In the genomic region with DNA sequence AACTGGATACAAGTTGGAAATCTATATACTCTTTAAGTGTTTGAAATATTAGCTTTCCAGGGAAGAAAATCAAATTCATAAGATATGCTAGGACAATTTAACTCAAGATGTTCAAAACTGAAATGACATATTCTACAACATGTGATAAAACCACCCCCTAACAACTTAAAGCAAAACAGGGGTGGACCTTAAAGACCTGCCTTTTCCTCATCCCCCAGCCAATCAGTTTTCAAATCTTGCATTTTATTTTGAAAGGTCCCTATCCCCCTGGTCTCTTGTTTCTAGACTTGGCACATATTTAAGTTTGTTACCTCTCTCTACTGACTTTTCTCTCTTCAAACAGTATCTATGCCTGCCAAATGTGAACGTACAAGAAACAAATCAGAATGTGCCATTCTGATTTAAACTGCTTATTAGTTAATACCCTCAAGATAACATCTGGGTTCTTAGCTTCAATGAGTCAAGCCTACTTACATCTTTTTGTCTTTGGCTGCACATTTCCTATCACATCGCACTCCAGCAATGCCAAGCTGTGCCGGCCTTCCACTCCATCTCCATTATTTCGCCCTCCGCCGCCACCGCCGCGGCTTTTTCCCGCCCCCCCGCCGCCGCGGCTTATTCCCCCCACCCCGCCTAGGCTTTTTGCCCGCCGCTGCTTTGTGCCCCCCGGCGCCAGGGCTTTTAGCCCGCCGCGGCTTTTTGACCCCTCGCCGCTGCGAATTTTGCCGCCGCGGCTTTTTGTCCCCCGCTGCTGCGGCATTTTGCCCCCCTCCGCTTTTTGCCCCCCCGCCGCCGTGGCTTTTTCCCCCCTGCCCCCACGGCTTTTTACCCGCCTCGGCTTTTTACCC, we compare ENCODE assay signal across 8 cellular contexts.
A peak's percentile ranks its signal among the peaks of the same experiment; 100 is the strongest.
DNase-seq lines count a peak whose midpoint lies in the region; ATAC-seq and TF ChIP-seq lines count a peak whose summit lies in the region.
"Not testable (repeated sequence)": the region's sequence is repeated elsewhere in the genome, so short reads cannot be mapped to it uniquely, and the experiment has no call there.

No MANE protein-coding gene starts in this region.

- not testable (repeated sequence) for H3K27ac ChIP-seq in CD4-positive, alpha-beta memory T cell (ENCODE audit: low read depth, low read length); esophagus muscularis mucosa (replicated peaks in 1 of 4); psoas muscle; upper lobe of right lung

- not testable (repeated sequence) for H3K9me3 ChIP-seq in CD4-positive, alpha-beta memory T cell (ENCODE audit: control insufficient read depth in 1 of 2, low read length in 2 of 2); MG63; esophagus muscularis mucosa; psoas muscle; upper lobe of right lung

- not testable (repeated sequence) for H3K27me3 Mint-ChIP-seq in CD4-positive, alpha-beta memory T cell; activated CD4-positive, alpha-beta T cell treated with anti-CD3 and anti-CD28 coated beads for 36 hours
- H3K27me3 Mint-ChIP-seq in activated naive CD4-positive, alpha-beta T cell treated with anti-CD3 and anti-CD28 coated beads, Interleukin-2, amount 10 ng/mL, durations not matched to agents 7 days and 5 days, result peaks cover 23% of the 10 kb centered on the region

- POLR2A ChIA-PET in CD4-positive, alpha-beta memory T cell (lab: Charles Lee; ENCODE audit: partially characterized antibody); activated CD4-positive, alpha-beta T cell treated with anti-CD3 and anti-CD28 coated beads for 36 hours (lab: Charles Lee): not testable (repeated sequence)

- TF ChIP-seq POLR2A in esophagus muscularis mucosa (IDR thresholded peaks at IDR 0.05; ENCODE audit: low read depth), result not testable (repeated sequence)

- intact Hi-C loops in CD4-positive, alpha-beta memory T cell (cut with micrococcal nuclease); activated CD4-positive, alpha-beta T cell treated with anti-CD3 and anti-CD28 coated beads for 36 hours (cut with DNase I, micrococcal nuclease); esophagus muscularis mucosa (cut with DNase I); psoas muscle (cut with DNase I); upper lobe of right lung (cut with DNase I): not testable (repeated sequence)

- H3K36me3 ChIP-seq in CD4-positive, alpha-beta memory T cell (ENCODE audit: insufficient read depth, low read length); MG63; esophagus muscularis mucosa; psoas muscle (ENCODE audit: insufficient read depth in 1 of 2, low read depth in 1 of 2); upper lobe of right lung: not testable (repeated sequence)

- DNase-seq in CD4-positive, alpha-beta memory T cell, result peak in 1 of 5 donors; percentile 17
- not testable (repeated sequence) for DNase-seq in MG63; activated CD4-positive, alpha-beta T cell treated with anti-CD3 and anti-CD28 coated beads for 36 hours; activated naive CD4-positive, alpha-beta T cell treated with anti-CD3 and anti-CD28 coated beads, Interleukin-2, amount 10 ng/mL, durations not matched to agents 7 days and 5 days; esophagus muscularis mucosa (ENCODE audit: extremely low spot score); psoas muscle
- DNase-seq in islet precursor cell (peak; percentile 8), upper lobe of right lung (peak; percentile 29)

- not testable (repeated sequence) for ATAC-seq in activated CD4-positive, alpha-beta T cell treated with anti-CD3 and anti-CD28 coated beads for 36 hours; psoas muscle; upper lobe of right lung

- not testable (repeated sequence) for H3K4me1 ChIP-seq in CD4-positive, alpha-beta memory T cell (ENCODE audit: insufficient read depth, low read length); psoas muscle; upper lobe of right lung
- peaks cover 9 to 14% (median 11%) of the 10 kb centered on the region in 4 donors for H3K4me1 ChIP-seq in esophagus muscularis mucosa

- not testable (repeated sequence) for TF ChIP-seq CTCF in esophagus muscularis mucosa (IDR thresholded peaks at IDR 0.05); psoas muscle (IDR thresholded peaks at IDR 0.05); upper lobe of right lung (IDR thresholded peaks at IDR 0.05)

- not testable (repeated sequence) for H3K4me1 Mint-ChIP-seq in CD4-positive, alpha-beta memory T cell; activated CD4-positive, alpha-beta T cell treated with anti-CD3 and anti-CD28 coated beads for 36 hours; activated naive CD4-positive, alpha-beta T cell treated with anti-CD3 and anti-CD28 coated beads, Interleukin-2, amount 10 ng/mL, durations not matched to agents 7 days and 5 days

- H3K27me3 ChIP-seq in CD4-positive, alpha-beta memory T cell (ENCODE audit: insufficient read depth, low read length); MG63; psoas muscle (ENCODE audit: insufficient read depth in 3 of 3, low read length in 2 of 3); upper lobe of right lung: not testable (repeated sequence)
- peaks cover 0 to 18% (median 5%) of the 10 kb centered on the region in 4 donors for H3K27me3 ChIP-seq in esophagus muscularis mucosa

- 12% methylated on average over 5 of the region's 37 CpGs for WGBS in esophagus muscularis mucosa
- WGBS in psoas muscle, 3 donors, result 3 to 5% (median 4%) methylated on average over 30 to 36 of the region's 37 CpGs

- not testable (repeated sequence) for TF ChIP-seq EP300 in esophagus muscularis mucosa (IDR thresholded peaks at IDR 0.05)

- not testable (repeated sequence) for H3K9me3 Mint-ChIP-seq in CD4-positive, alpha-beta memory T cell; activated CD4-positive, alpha-beta T cell treated with anti-CD3 and anti-CD28 coated beads for 36 hours (ENCODE audit: low read depth); activated naive CD4-positive, alpha-beta T cell treated with anti-CD3 and anti-CD28 coated beads, Interleukin-2, amount 10 ng/mL, durations not matched to agents 7 days and 5 days

- H3K4me3 ChIP-seq in CD4-positive, alpha-beta memory T cell (ENCODE audit: low read length in 2 of 2), result not testable (repeated sequence)
- peak overlapping the region; percentile 29; the same call in 1 of the 2 replicates for H3K4me3 ChIP-seq in MG63
- peak overlapping the region; percentile 42 to 57 (median 46) for H3K4me3 ChIP-seq in esophagus muscularis mucosa
- H3K4me3 ChIP-seq in psoas muscle, result peak overlapping the region; percentile 22
- peak overlapping the region; percentile 5 for H3K4me3 ChIP-seq in upper lobe of right lung

- H3K27ac Mint-ChIP-seq in CD4-positive, alpha-beta memory T cell; activated CD4-positive, alpha-beta T cell treated with anti-CD3 and anti-CD28 coated beads for 36 hours; activated naive CD4-positive, alpha-beta T cell treated with anti-CD3 and anti-CD28 coated beads, Interleukin-2, amount 10 ng/mL, durations not matched to agents 7 days and 5 days: not testable (repeated sequence)

- CTCF ChIA-PET in CD4-positive, alpha-beta memory T cell (lab: Charles Lee; ENCODE audit: partially characterized antibody); activated CD4-positive, alpha-beta T cell treated with anti-CD3 and anti-CD28 coated beads for 36 hours (lab: Charles Lee); activated naive CD4-positive, alpha-beta T cell treated with anti-CD3 and anti-CD28 coated beads, Interleukin-2, amount 10 ng/mL, durations not matched to agents 7 days and 5 days (lab: Charles Lee): not testable (repeated sequence)

- H3K36me3 Mint-ChIP-seq in CD4-positive, alpha-beta memory T cell; activated CD4-positive, alpha-beta T cell treated with anti-CD3 and anti-CD28 coated beads for 36 hours (ENCODE audit: low read depth); activated naive CD4-positive, alpha-beta T cell treated with anti-CD3 and anti-CD28 coated beads, Interleukin-2, amount 10 ng/mL, durations not matched to agents 7 days and 5 days: not testable (repeated sequence)

- H3K4me3 Mint-ChIP-seq in CD4-positive, alpha-beta memory T cell, result peak overlapping the region in 6 of 8 donors; percentile 28 to 75 (median 54)
- H3K4me3 Mint-ChIP-seq in activated CD4-positive, alpha-beta T cell treated with anti-CD3 and anti-CD28 coated beads for 36 hours, result peak overlapping the region; percentile 12
- H3K4me3 Mint-ChIP-seq in activated naive CD4-positive, alpha-beta T cell treated with anti-CD3 and anti-CD28 coated beads, Interleukin-2, amount 10 ng/mL, durations not matched to agents 7 days and 5 days, result peak overlapping the region; percentile 41
